ENCODE assay signal across 24 cellular contexts in genomic region chr1:236808005-236808404, GRCh38.
"Had no signal": no experiment of that assay in that cellular context is flagged by ENCODE, and none has a peak within 500 bp of the region (broad histone marks: within the 10 kb centered on the region; RNA-seq: fewer than 3 reads in every experiment).

No MANE protein-coding gene starts in this region.

- H3K4me1 Mint-ChIP-seq: mesothelial cell of epicardium had no signal

- H3K4me3 ChIP-seq: gastroesophageal sphincter, heart right ventricle, skin epidermis, transverse colon, uterus had no signal

- H3K9me3 Mint-ChIP-seq: activated T-cell treated with anti-CD3 and anti-CD28 coated beads, Interleukin-2, amount 50 U/mL, for 24 hours; nephron; stimulated activated naive CD8-positive, alpha-beta T cell treated with anti-CD3 and anti-CD28 coated beads, Interleukin-15, Interleukin-2, amounts not matched to agents 100 ng/mL and 50 ng/mL, for 24 hours had no signal

- H3K9me3 ChIP-seq: gastroesophageal sphincter, heart right ventricle, SK-N-SH, transverse colon, uterus had no signal

- H3K27me3 ChIP-seq: brain microvascular endothelial cell, gastroesophageal sphincter, heart right ventricle, transverse colon, uterus had no signal

- H3K27ac Mint-ChIP-seq: activated CD8-positive, alpha-beta T cell treated with anti-CD3 and anti-CD28 coated beads, Interleukin-2, amount 10 ng/mL, durations not matched to agents 7 days and 5 days; activated T-cell treated with anti-CD3 and anti-CD28 coated beads, Interleukin-2, amount 50 U/mL, for 24 hours; mesothelial cell of epicardium; stimulated activated naive CD8-positive, alpha-beta T cell treated with anti-CD3 and anti-CD28 coated beads, Interleukin-15, Interleukin-2, amounts not matched to agents 100 ng/mL and 50 ng/mL, for 24 hours had no signal

- ATAC-seq: activated CD8-positive, alpha-beta T cell treated with anti-CD3 and anti-CD28 coated beads, Interleukin-2, amount 10 ng/mL, durations not matched to agents 7 days and 5 days; esophagus mucosa; gastroesophageal sphincter had no signal

- H3K4me1 ChIP-seq: uterus had no signal

- H3K4me3 Mint-ChIP-seq: activated CD8-positive, alpha-beta T cell treated with anti-CD3 and anti-CD28 coated beads, Interleukin-2, amount 10 ng/mL, durations not matched to agents 7 days and 5 days; activated naive CD8-positive, alpha-beta T cell; activated T-cell treated with anti-CD3 and anti-CD28 coated beads, Interleukin-2, amount 50 U/mL, for 24 hours; mesothelial cell of epicardium; nephron; stimulated activated naive CD8-positive, alpha-beta T cell treated with anti-CD3 and anti-CD28 coated beads, Interleukin-15, Interleukin-2, amounts not matched to agents 100 ng/mL and 50 ng/mL, for 24 hours had no signal

- DNase-seq: activated CD4-positive, alpha-beta T cell treated with anti-CD3 and anti-CD28 coated beads for 48 hours; activated CD4-positive, CD25-positive, alpha-beta regulatory T cell; activated CD8-positive, alpha-beta T cell treated with anti-CD3 and anti-CD28 coated beads, Interleukin-2, amount 10 ng/mL, durations not matched to agents 7 days and 5 days; activated effector memory CD4-positive, alpha-beta T cell treated with anti-CD3 and anti-CD28 coated beads, Interleukin-2, amount 50 U/mL, for 16 hours; activated T-cell treated with anti-CD3 and anti-CD28 coated beads, Interleukin-2, amount 50 U/mL, for 24 hours; amniotic stem cell; brain microvascular endothelial cell; cortex of kidney; heart right ventricle; nucleus accumbens; posterior cingulate gyrus; SK-N-SH; stimulated activated CD4-positive, alpha-beta T cell treated with anti-CD3 and anti-CD28 coated beads, Interleukin-15, amount 100 ng/mL, for 24 hours; stimulated activated CD4-positive, alpha-beta T cell treated with anti-CD3 and anti-CD28 coated beads, Interleukin-2, amount 100 ng/mL, for 48 hours; T-helper 9 cell; transverse colon; uterus had no signal

- H3K27ac ChIP-seq: brain microvascular endothelial cell, gastroesophageal sphincter, heart right ventricle, skin epidermis, uterus had no signal

- H3K36me3 ChIP-seq: uterus had no signal

- H3K27me3 Mint-ChIP-seq: activated naive CD8-positive, alpha-beta T cell; activated T-cell treated with anti-CD3 and anti-CD28 coated beads, Interleukin-2, amount 50 U/mL, for 24 hours; stimulated activated naive CD8-positive, alpha-beta T cell treated with anti-CD3 and anti-CD28 coated beads, Interleukin-15, Interleukin-2, amounts not matched to agents 100 ng/mL and 50 ng/mL, for 24 hours had no signal
